8 cellular contexts compared by ENCODE assay signal in the genomic region with DNA sequence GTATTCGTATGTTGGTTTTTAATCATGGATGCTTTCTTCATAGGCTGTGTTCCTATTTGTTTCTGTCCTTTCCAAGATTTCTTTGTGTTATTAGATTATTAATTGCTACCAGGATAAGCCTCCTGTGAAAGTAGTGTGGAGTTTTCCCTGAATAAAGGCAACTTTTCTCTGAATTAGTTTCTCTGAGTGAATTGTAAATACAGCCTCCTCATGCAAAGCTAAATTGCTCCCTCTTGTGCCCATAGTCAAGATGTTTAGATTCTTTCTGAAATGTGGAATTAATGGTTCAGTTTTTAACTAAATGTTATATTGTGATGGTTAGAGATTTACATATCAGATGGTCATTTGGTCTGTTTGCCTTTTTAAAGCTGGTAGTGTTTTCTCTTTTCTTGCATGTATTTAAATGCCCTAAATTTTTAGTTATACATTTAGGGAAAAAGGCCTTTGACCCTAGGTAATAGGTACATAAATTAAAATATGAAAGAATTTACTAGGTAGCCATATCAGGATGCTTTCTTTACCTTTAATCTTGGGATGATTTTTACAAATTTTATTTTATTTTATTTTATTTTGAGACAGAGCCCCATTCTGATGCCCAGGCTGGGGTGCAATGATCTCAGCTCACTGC. TPM values are rescaled to one million over a fixed set of nuclear protein-coding genes. Genes with fewer than 3 reads are reported as not detected.
DNase-seq lines count a peak whose midpoint lies in the region; ATAC-seq, FAIRE-seq and TF ChIP-seq lines count a peak whose summit lies in the region.

No MANE protein-coding gene starts in this region.

- H3K27me3 Mint-ChIP-seq in endothelial cell (ENCODE audit: unreplicated experiment) = peaks cover 2% of the 10 kb centered on the region
- H3K27me3 Mint-ChIP-seq in activated T-helper 1 cell treated with anti-CD3 and anti-CD28 coated beads, Interleukin-12 subunit alpha, Interleukin-12 subunit beta, Interleukin-2, Interleukin-4 antibody, amounts not matched to agents 30 ng/mL and 10 ng/mL and 1 ng/mL, durations not matched to agents 14 hours and 24 hours and 36 hours (ENCODE audit: insufficient read depth) = no peaks in the 10 kb centered on the region

- TF ChIP-seq EP300 in neural cell (conservative IDR thresholded peaks at IDR 0.05; ENCODE audit: poor library complexity, severe bottlenecking) = no peak

- H4K20me1 ChIP-seq in neural cell (ENCODE audit: insufficient read depth) = no peaks in the 10 kb centered on the region

- no peaks in the 10 kb centered on the region for H3K9me2 ChIP-seq in neural cell (ENCODE audit: insufficient read depth, low read length)

- H3K36me3 ChIP-seq in neural cell (ENCODE audit: insufficient read depth, low read length) = no peaks in the 10 kb centered on the region

- no peak overlapping the region for H3K4me3 ChIP-seq in neural cell (ENCODE audit: low read length)

- H3K4me2 ChIP-seq in neural cell (ENCODE audit: low read length) = no peak overlapping the region

- no peak overlapping the region for H2AFZ ChIP-seq in neural cell (ENCODE audit: low read depth, low read length)

- no peaks in the 10 kb centered on the region for H3F3A ChIP-seq in neural cell (ENCODE audit: insufficient read depth, low read length, poor library complexity, severe bottlenecking)

- H3K27ac ChIP-seq in neural cell (ENCODE audit: low read length) = no peak overlapping the region

- H3K9me3 ChIP-seq in neural cell (ENCODE audit: low read length) = no peaks in the 10 kb centered on the region

- intact Hi-C loops in activated T-helper 1 cell treated with anti-CD3 and anti-CD28 coated beads, Interleukin-12 subunit alpha, Interleukin-12 subunit beta, Interleukin-2, Interleukin-4 antibody, amounts not matched to agents 30 ng/mL and 10 ng/mL and 1 ng/mL, durations not matched to agents 14 hours and 24 hours and 36 hours (cut with micrococcal nuclease) = loop anchor here (1.0 to 5.0 kb wide), 6 partner anchors 9 to 345 kb away; a partner anchor contains a TSS

- H3K4me1 Mint-ChIP-seq in endothelial cell (ENCODE audit: unreplicated experiment) = peaks cover 17% of the 10 kb centered on the region
- peaks cover 18% of the 10 kb centered on the region for H3K4me1 Mint-ChIP-seq in activated T-helper 1 cell treated with anti-CD3 and anti-CD28 coated beads, Interleukin-12 subunit alpha, Interleukin-12 subunit beta, Interleukin-2, Interleukin-4 antibody, amounts not matched to agents 30 ng/mL and 10 ng/mL and 1 ng/mL, durations not matched to agents 14 hours and 24 hours and 36 hours (ENCODE audit: low read depth)

- FAIRE-seq in RCC 7860 (lab: Jason Lieb, UNC) = peak; percentile 76

- TF ChIP-seq CTCF in endothelial cell (IDR thresholded peaks at IDR 0.05; ENCODE audit: unreplicated experiment) = peak; percentile 47
- TF ChIP-seq CTCF in neural cell (IDR thresholded peaks at IDR 0.05; ENCODE audit: poor library complexity, severe bottlenecking) = peak; percentile 79

- peak; percentile 80 for TF ChIP-seq RAD21 in neural cell (conservative IDR thresholded peaks at IDR 0.05)

- ATAC-seq in HG03196 (IDR thresholded peaks at IDR 0.05; ENCODE audit: unreplicated experiment) = no peak

- no peak overlapping the region for H3K9ac ChIP-seq in neural cell (ENCODE audit: low read length)

- H3K27me3 ChIP-seq in neural cell (ENCODE audit: insufficient read depth, low read depth, low read length) = no peaks in the 10 kb centered on the region

- H3K79me2 ChIP-seq in neural cell (replicated peaks; ENCODE audit: insufficient read depth, low read length) = no peaks in the 10 kb centered on the region

- peaks cover 38% of the 10 kb centered on the region for H3K36me3 Mint-ChIP-seq in endothelial cell (ENCODE audit: low read depth, unreplicated experiment)
- H3K36me3 Mint-ChIP-seq in activated T-helper 1 cell treated with anti-CD3 and anti-CD28 coated beads, Interleukin-12 subunit alpha, Interleukin-12 subunit beta, Interleukin-2, Interleukin-4 antibody, amounts not matched to agents 30 ng/mL and 10 ng/mL and 1 ng/mL, durations not matched to agents 14 hours and 24 hours and 36 hours (ENCODE audit: low read depth) = peaks cover 29% of the 10 kb centered on the region

- no peaks in the 10 kb centered on the region for H3K9me3 Mint-ChIP-seq in endothelial cell (ENCODE audit: unreplicated experiment)
- H3K9me3 Mint-ChIP-seq in activated T-helper 1 cell treated with anti-CD3 and anti-CD28 coated beads, Interleukin-12 subunit alpha, Interleukin-12 subunit beta, Interleukin-2, Interleukin-4 antibody, amounts not matched to agents 30 ng/mL and 10 ng/mL and 1 ng/mL, durations not matched to agents 14 hours and 24 hours and 36 hours = no peaks in the 10 kb centered on the region

- no peak overlapping the region for H3K4me3 Mint-ChIP-seq in endothelial cell (ENCODE audit: unreplicated experiment)
- H3K4me3 Mint-ChIP-seq in activated T-helper 1 cell treated with anti-CD3 and anti-CD28 coated beads, Interleukin-12 subunit alpha, Interleukin-12 subunit beta, Interleukin-2, Interleukin-4 antibody, amounts not matched to agents 30 ng/mL and 10 ng/mL and 1 ng/mL, durations not matched to agents 14 hours and 24 hours and 36 hours = no peak overlapping the region

- H3K27ac Mint-ChIP-seq in endothelial cell (ENCODE audit: unreplicated experiment) = no peak overlapping the region
- H3K27ac Mint-ChIP-seq in activated T-helper 1 cell treated with anti-CD3 and anti-CD28 coated beads, Interleukin-12 subunit alpha, Interleukin-12 subunit beta, Interleukin-2, Interleukin-4 antibody, amounts not matched to agents 30 ng/mL and 10 ng/mL and 1 ng/mL, durations not matched to agents 14 hours and 24 hours and 36 hours = no peak overlapping the region

- DNase-seq in SKM-1 treated with dmso at 0.1 percent for 144 hours (lab: John Stamatoyannopoulos, UW; ENCODE audit: unreplicated experiment) = peak; percentile 25
- no peak for DNase-seq in SKM-1 (lab: John Stamatoyannopoulos, UW; ENCODE audit: unreplicated experiment)
- DNase-seq in KG1 (lab: John Stamatoyannopoulos, UW) = peak; percentile 14
- peak; percentile 39 for DNase-seq in RCC 7860 (ENCODE audit: low spot score)
- DNase-seq in endothelial cell (ENCODE audit: low spot score) = no peak
- no peak for DNase-seq in activated T-helper 1 cell treated with anti-CD3 and anti-CD28 coated beads, Interleukin-12 subunit alpha, Interleukin-12 subunit beta, Interleukin-2, Interleukin-4 antibody, amounts not matched to agents 30 ng/mL and 10 ng/mL and 1 ng/mL, durations not matched to agents 14 hours and 24 hours and 36 hours (ENCODE audit: low spot score)

TF ChIP-seq in neural cell, 6 proteins besides CTCF, POLR2A, EP300 and RAD21:
- TF ChIP-seq EZH2 (IDR thresholded peaks at IDR 0.05; ENCODE audit: borderline replicate concordance, insufficient read depth, low read length, poor library complexity, severe bottlenecking) (no peak), MXI1 (conservative IDR thresholded peaks at IDR 0.05; ENCODE audit: poor library complexity, severe bottlenecking) (no peak), POLR2AphosphoS5 (IDR thresholded peaks at IDR 0.05) (no peak), SMC3 (conservative IDR thresholded peaks at IDR 0.05; ENCODE audit: poor library complexity) (peak; percentile 73)

RNA-seq across cellular contexts. Expression of a gene that starts 8.9 kb away (rescaled TPM):
- total RNA-seq in endothelial cell (ENCODE audit: unreplicated experiment) = 45.9 TPM
- polyA plus RNA-seq in neural cell = 32.2 and 34.8 TPM in 2 replicates
- 39.4 and 46.1 TPM in 2 replicates for polyA minus RNA-seq in neural cell
- total RNA-seq in activated T-helper 1 cell treated with anti-CD3 and anti-CD28 coated beads, Interleukin-12 subunit alpha, Interleukin-12 subunit beta, Interleukin-2, Interleukin-4 antibody, amounts not matched to agents 30 ng/mL and 10 ng/mL and 1 ng/mL, durations not matched to agents 14 hours and 24 hours and 36 hours = 21.2 and 23.9 TPM in 2 replicates

RNA-seq across cellular contexts. Expression of a gene that starts 9.4 kb away (rescaled TPM):
- 47.4 TPM for total RNA-seq in endothelial cell (ENCODE audit: unreplicated experiment)
- polyA plus RNA-seq in neural cell = 5.6 and 11.5 TPM in 2 replicates
- polyA minus RNA-seq in neural cell = 5.1 and 5.8 TPM in 2 replicates
- 35.5 and 36.5 TPM in 2 replicates for total RNA-seq in activated T-helper 1 cell treated with anti-CD3 and anti-CD28 coated beads, Interleukin-12 subunit alpha, Interleukin-12 subunit beta, Interleukin-2, Interleukin-4 antibody, amounts not matched to agents 30 ng/mL and 10 ng/mL and 1 ng/mL, durations not matched to agents 14 hours and 24 hours and 36 hours

Comparison
In these comparisons a context has a peak if more than half of its experiments do, and no peak if none do; other contexts are left out.
1. DNase-seq: peak in SKM-1 treated with dmso at 0.1 percent for 144 hours (single experiment), KG1 (single experiment) and RCC 7860 (single experiment); none in SKM-1 (single experiment), endothelial cell (single experiment) and activated T-helper 1 cell treated with anti-CD3 and anti-CD28 coated beads, Interleukin-12 subunit alpha, Interleukin-12 subunit beta, Interleukin-2, Interleukin-4 antibody, amounts not matched to agents 30 ng/mL and 10 ng/mL and 1 ng/mL, durations not matched to agents 14 hours and 24 hours and 36 hours (single experiment).